Comparison of ENCODE assay signal across 8 cellular contexts in genomic region chr15:45637552-45638033, GRCh38. TPM values are rescaled to one million over a fixed set of nuclear protein-coding genes. Genes with fewer than 3 reads are reported as not detected.
DNase-seq lines count a peak whose midpoint lies in the region; ATAC-seq lines count a peak whose summit lies in the region.

No MANE protein-coding gene starts in this region.

- H3K4me3 ChIP-seq in naive thymus-derived CD4-positive, alpha-beta T cell (ENCODE audit: low read length): peak overlapping the region; percentile 41
- H3K4me3 ChIP-seq in thymus (ENCODE audit: low read length): peak overlapping the region; percentile 43

- peaks cover 24 to 27% of the 10 kb centered on the region in 2 donors for H3K4me1 ChIP-seq in naive thymus-derived CD4-positive, alpha-beta T cell (ENCODE audit: control insufficient read depth in 2 of 2, insufficient read depth in 2 of 2, low read length in 2 of 2)
- H3K4me1 ChIP-seq in thymus (ENCODE audit: control insufficient read depth, insufficient read depth, low read length): peaks cover 15% of the 10 kb centered on the region

- peak overlapping the region; percentile 83 to 98 (median 88) for H3K4me3 Mint-ChIP-seq in naive thymus-derived CD4-positive, alpha-beta T cell

- no peaks in the 10 kb centered on the region for H3K27me3 Mint-ChIP-seq in naive thymus-derived CD4-positive, alpha-beta T cell

- no peaks in the 10 kb centered on the region for H3K27me3 ChIP-seq in naive thymus-derived CD4-positive, alpha-beta T cell (ENCODE audit: control insufficient read depth in 2 of 2, insufficient read depth in 2 of 2, low read length in 2 of 2)
- H3K27me3 ChIP-seq in thymus (ENCODE audit: control insufficient read depth, insufficient read depth): no peaks in the 10 kb centered on the region

- H3K9me3 Mint-ChIP-seq in naive thymus-derived CD4-positive, alpha-beta T cell: peaks cover 0 to 3% (median 0%) of the 10 kb centered on the region in 11 donors

- H3K27ac Mint-ChIP-seq in naive thymus-derived CD4-positive, alpha-beta T cell: peak overlapping the region; percentile 80 to 96 (median 92)

- ATAC-seq in GM21423 (IDR thresholded peaks at IDR 0.05; ENCODE audit: unreplicated experiment): peak; percentile 45
- peak; percentile 75 for ATAC-seq in naive thymus-derived CD4-positive, alpha-beta T cell

- 1% methylated on average over 6 of the region's 6 CpGs for WGBS in thymus

- no peaks in the 10 kb centered on the region for H3K9me3 ChIP-seq in KOPT-K1 (ENCODE audit: insufficient read depth, low read length, poor library complexity, severe bottlenecking)
- no peaks in the 10 kb centered on the region for H3K9me3 ChIP-seq in naive thymus-derived CD4-positive, alpha-beta T cell (ENCODE audit: control insufficient read depth in 2 of 3, low read length in 3 of 3)
- H3K9me3 ChIP-seq in thymus (ENCODE audit: control insufficient read depth): no peaks in the 10 kb centered on the region

- no peaks in the 10 kb centered on the region for H3K36me3 ChIP-seq in KOPT-K1 (ENCODE audit: insufficient read depth, low read length)
- peaks cover 0 to 7% (median 0%) of the 10 kb centered on the region in 3 experiments for H3K36me3 ChIP-seq in naive thymus-derived CD4-positive, alpha-beta T cell (ENCODE audit: control insufficient read depth in 2 of 3, insufficient read depth in 3 of 3, low read length in 3 of 3)
- H3K36me3 ChIP-seq in thymus (ENCODE audit: control insufficient read depth, insufficient read depth): no peaks in the 10 kb centered on the region

- POLR2A ChIA-PET in naive thymus-derived CD4-positive, alpha-beta T cell (lab: Charles Lee): interaction anchor here (0.9 to 1.5 kb wide), 5 partner anchors 9 to 438 kb away, joined by 3 to 19 read pairs (median 5); partner anchors contain the start of gene BLOC1S6

- CTCF ChIA-PET in naive thymus-derived CD4-positive, alpha-beta T cell (lab: Charles Lee): no interaction called here

- peak overlapping the region; percentile 77 for H3K27ac ChIP-seq in KOPT-K1 (ENCODE audit: low read depth, low read length, poor library complexity, severe bottlenecking)
- peak overlapping the region; percentile 44 for H3K27ac ChIP-seq in naive thymus-derived CD4-positive, alpha-beta T cell (ENCODE audit: low read depth, low read length)
- H3K27ac ChIP-seq in thymus (ENCODE audit: low read depth): peak overlapping the region; percentile 93

- peaks cover 2 to 50% (median 17%) of the 10 kb centered on the region in 5 donors for H3K36me3 Mint-ChIP-seq in naive thymus-derived CD4-positive, alpha-beta T cell

- intact Hi-C loops in naive thymus-derived CD4-positive, alpha-beta T cell (cut with micrococcal nuclease): loop anchor here (1.0 to 10.0 kb wide), 4 partner anchors 50 to 1353 kb away; partner anchors contain the start of genes BLOC1S6 (in 1 of the 2), GOLM2 (in 1 of the 2) and SLC30A4 (in 1 of the 2)

- DNase-seq in EH (ENCODE audit: low read depth) (peak; percentile 93), HuH-7 (ENCODE audit: low spot score) (no peak)
- peak; percentile 58 for DNase-seq in activated CD4-positive, alpha-beta T cell treated with anti-CD3 and anti-CD28 coated beads for 48 hours
- peak; percentile 36 for DNase-seq in effector CD4-positive, alpha-beta T cell
- DNase-seq in naive thymus-derived CD4-positive, alpha-beta T cell: peak in 8 of 9 donors; percentile 42 to 81 (median 76)

- H3K4me1 Mint-ChIP-seq in naive thymus-derived CD4-positive, alpha-beta T cell: peaks cover 45 to 71% (median 63%) of the 10 kb centered on the region in 7 donors

RNA-seq across cellular contexts. Expression of gene SQOR, which starts 2.8 kb away (rescaled TPM):
- total RNA-seq in naive thymus-derived CD4-positive, alpha-beta T cell: 100 to 1,000 TPM in 1 of 5 experiments, 10 to 100 TPM in 4; 20.6 to 115 (median 32.6) TPM
- 10 to 100 TPM; 71.7 to 76.6 TPM for polyA plus RNA-seq in naive thymus-derived CD4-positive, alpha-beta T cell
- polyA plus RNA-seq in thymus: 33.5 TPM

RNA-seq across cellular contexts. Expression of gene BLOC1S6, which starts 50.4 kb away (rescaled TPM):
- total RNA-seq in naive thymus-derived CD4-positive, alpha-beta T cell: 10 to 100 TPM; 34.4 to 63.9 (median 50.9) TPM
- 10 to 100 TPM; 49.4 to 51.8 TPM for polyA plus RNA-seq in naive thymus-derived CD4-positive, alpha-beta T cell
- polyA plus RNA-seq in thymus: 32.1 TPM
